In genomic region chr13:55816976-55817601, GRCh38 we compare ENCODE assay signal across 24 cellular contexts.
"Had no signal": no experiment of that assay in that cellular context is flagged by ENCODE, and none has a peak within 500 bp of the region (broad histone marks: within the 10 kb centered on the region; RNA-seq: fewer than 3 reads in every experiment).

No MANE protein-coding gene starts in this region.

- H3K9me3 ChIP-seq: sigmoid colon, suprapubic skin had no signal

- H3K4me1 ChIP-seq: foreskin keratinocyte, left lung, sigmoid colon, stomach, suprapubic skin, tibial nerve had no signal

- ATAC-seq: activated naive CD4-positive, alpha-beta T cell treated with anti-CD3 and anti-CD28 coated beads, Interleukin-2, amount 50 U/mL, for 72 hours; activated T-helper 17 cell treated with anti-CD3 and anti-CD28 coated beads, Interleukin-2, amount 50 U/mL, for 72 hours; foreskin keratinocyte; left lung; naive thymus-derived CD4-positive, alpha-beta T cell; stimulated activated memory B cell treated with anti-CD40 and anti-IgM and Interleukin-4, amounts not matched to agents 10 μg/mL and 1 μg/mL and 100 μg/mL, for 72 hours; WTC11 had no signal

- H3K27me3 ChIP-seq: brain microvascular endothelial cell, foreskin keratinocyte, left lung, sigmoid colon, stomach, suprapubic skin, tibial nerve had no signal

- H3K4me2 ChIP-seq: smooth muscle cell had no signal

- DNase-seq: activated CD8-positive, alpha-beta memory T cell treated with anti-CD3 and anti-CD28 coated beads for 24 hours; activated CD8-positive, alpha-beta memory T cell treated with anti-CD3 and anti-CD28 coated beads, Interleukin-2, amount 50 U/mL, for 4 hours; activated T-cell treated with anti-CD3 and anti-CD28 coated beads, Interleukin-2, amount 50 U/mL, for 24 hours; aorta; brain microvascular endothelial cell; caudate nucleus; dermis blood vessel endothelial cell; effector memory CD4-positive, alpha-beta T cell; foreskin keratinocyte; immature natural killer cell; left lung; naive thymus-derived CD4-positive, alpha-beta T cell; occipital lobe; posterior cingulate gyrus; sigmoid colon; stimulated activated CD4-positive, alpha-beta T cell treated with anti-CD3 and anti-CD28 coated beads, Interleukin-15, amount 100 ng/mL, for 24 hours; stomach had no signal

- H3K36me3 ChIP-seq: brain microvascular endothelial cell, left lung, sigmoid colon, stomach, suprapubic skin, tibial nerve had no signal

- H3K27ac ChIP-seq: brain microvascular endothelial cell, foreskin keratinocyte, left lung, sigmoid colon, suprapubic skin, tibial nerve had no signal

- H3K4me3 ChIP-seq: left lung, sigmoid colon, smooth muscle cell, stomach, suprapubic skin, tibial nerve had no signal
